ENCODE assay signal across 1 cellular context in the genomic region with DNA sequence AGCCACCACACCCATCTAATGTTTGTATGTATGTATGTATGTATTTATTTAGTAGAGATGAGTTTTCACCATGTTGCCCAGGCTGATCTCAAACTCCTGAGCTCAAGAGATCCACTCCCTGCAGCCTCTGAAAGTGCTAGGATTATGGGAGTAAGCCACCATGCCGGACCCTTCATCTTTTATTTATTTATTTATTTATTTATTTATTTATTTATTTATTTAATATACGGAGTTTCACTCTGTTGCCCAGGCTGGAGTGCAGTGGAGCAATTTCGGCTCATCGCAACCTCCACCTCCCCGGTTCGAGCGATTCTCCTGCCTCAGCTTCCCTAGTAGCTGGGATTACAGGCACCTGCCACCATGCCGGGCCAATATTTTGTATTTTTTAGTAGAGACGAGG. TPM values are rescaled to one million over a fixed set of nuclear protein-coding genes. Genes with fewer than 3 reads are reported as not detected.
"Had no signal": no experiment of that assay in that cellular context is flagged by ENCODE, and none has a peak within 500 bp of the region (broad histone marks: within the 10 kb centered on the region; RNA-seq: fewer than 3 reads in every experiment).

No MANE protein-coding gene starts in this region.

RNA-seq across cellular contexts. Expression of a gene that starts 49.9 kb away (rescaled TPM):
- polyA plus RNA-seq: immature natural killer cell had no signal
